9 cellular contexts compared by ENCODE assay signal in genomic region chr2:120939595-120940318, GRCh38.
DNase-seq lines count a peak whose midpoint lies in the region; ATAC-seq and TF ChIP-seq lines count a peak whose summit lies in the region.
"Had no signal": no experiment of that assay in that cellular context is flagged by ENCODE, and none has a peak within 500 bp of the region (broad histone marks: within the 10 kb centered on the region; RNA-seq: fewer than 3 reads in every experiment).

No MANE protein-coding gene starts in this region.

- no peaks in the 10 kb centered on the region for H3K27me3 ChIP-seq in gastrocnemius medialis
- H3K27me3 ChIP-seq in HAP-1 (ENCODE audit: low read depth) = no peaks in the 10 kb centered on the region

- TF ChIP-seq CTCF in fibroblast of mammary gland (conservative IDR thresholded peaks at IDR 0.05; ENCODE audit: control insufficient read depth, insufficient read depth, low read depth, low read length) (no peak), gastrocnemius medialis (IDR thresholded peaks at IDR 0.05 in 4 of 5, conservative IDR thresholded peaks at IDR 0.05 in 1 of 5) (no peak)

- DNase-seq in HCEC 1CT = peak; percentile 86
- peak; percentile 19 for DNase-seq in T1000 (lab: John Stamatoyannopoulos, UW)
- DNase-seq in fibroblast of mammary gland (ENCODE audit: low read depth) = peak; percentile 89
- DNase-seq in gastrocnemius medialis = no peak
- DNase-seq in HAP-1 (ENCODE audit: low spot score in 2 of 2) = no peak
- DNase-seq: NCI-H526 had no signal

- H3K27ac ChIP-seq in gastrocnemius medialis = peak overlapping the region; percentile 5 to 39 (median 19)

- ATAC-seq in gastrocnemius medialis = peak in 1 of 2 donors; percentile 19
- no peak for ATAC-seq in HG03342 (IDR thresholded peaks at IDR 0.05; ENCODE audit: unreplicated experiment)
- ATAC-seq in GM21526 (IDR thresholded peaks at IDR 0.05; ENCODE audit: low FRiP score, unreplicated experiment) = no peak
- ATAC-seq in GM18520 (IDR thresholded peaks at IDR 0.05; ENCODE audit: unreplicated experiment) = no peak

- in situ Hi-C loops in gastrocnemius medialis (cut with MboI; ENCODE audit: low sequenced_read_pairs in 4 of 4) = no loop called here
- in situ Hi-C loops in HAP-1 (cut with MboI; ENCODE audit: low sequenced_read_pairs) = no loop called here

- peaks cover 39 to 45% of the 10 kb centered on the region in 2 donors for H3K4me1 ChIP-seq in gastrocnemius medialis
- peaks cover 5% of the 10 kb centered on the region for H3K4me1 ChIP-seq in HAP-1

- H3K9me3 ChIP-seq in gastrocnemius medialis (no peaks in the 10 kb centered on the region), HAP-1 (no peaks in the 10 kb centered on the region)

- H3K36me3 ChIP-seq in gastrocnemius medialis (no peaks in the 10 kb centered on the region), HAP-1 (replicated peaks) (no peaks in the 10 kb centered on the region)

- H3K4me3 ChIP-seq in fibroblast of mammary gland (ENCODE audit: control insufficient read depth, low read depth, low read length) (no peak overlapping the region), gastrocnemius medialis (no peak overlapping the region), HAP-1 (no peak overlapping the region)

- intact Hi-C loops in gastrocnemius medialis (cut with DNase I; ENCODE audit: low total_unique reads) = loop anchor here (10.0 kb wide), 4 partner anchors 135 to 785 kb away; no protein-coding TSS in a partner anchor

- no peak for TF ChIP-seq POLR2A in gastrocnemius medialis (IDR thresholded peaks at IDR 0.05)

Comparison
In these comparisons a context has a peak if more than half of its experiments do, and no peak if none do; other contexts are left out.
1. DNase-seq: peak in HCEC 1CT (single experiment), T1000 (single experiment) and fibroblast of mammary gland (single experiment); none in gastrocnemius medialis (0 of 2) and HAP-1 (0 of 2).